Comparison of ENCODE assay signal across 1 cellular context in the genomic region with DNA sequence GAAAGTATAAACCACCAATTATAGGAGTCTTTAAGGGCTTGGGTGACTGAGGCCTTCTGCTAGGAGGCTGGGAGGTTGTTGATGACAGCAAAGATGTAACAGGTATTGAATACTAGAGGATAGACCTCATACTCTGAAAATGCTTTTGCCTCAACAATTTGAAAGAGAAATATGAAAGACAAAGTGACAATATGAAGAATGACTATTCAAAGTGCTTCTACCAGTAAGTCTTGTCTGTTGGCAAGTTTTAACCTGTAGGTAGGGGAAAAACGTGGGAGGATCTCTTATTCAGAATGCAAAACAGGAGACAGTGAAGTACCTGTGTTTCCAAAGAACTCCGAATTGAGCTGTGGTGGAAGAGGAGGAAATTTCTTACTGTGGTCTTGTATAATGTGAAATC.
TF ChIP-seq lines count a peak whose summit lies in the region.

No MANE protein-coding gene starts in this region.

TF ChIP-seq in GM12878, 131 proteins besides CTCF, POLR2A, EP300 and RAD21:
- TF ChIP-seq STAT3 (IDR thresholded peaks at IDR 0.05; ENCODE audit: low read depth, low read length) (0 out of 2 replicates have a peak, but pooled peaks have one; percentile 40), MTA2 (IDR thresholded peaks at IDR 0.05; ENCODE audit: low read depth) (no peak)
